In the genomic region with DNA sequence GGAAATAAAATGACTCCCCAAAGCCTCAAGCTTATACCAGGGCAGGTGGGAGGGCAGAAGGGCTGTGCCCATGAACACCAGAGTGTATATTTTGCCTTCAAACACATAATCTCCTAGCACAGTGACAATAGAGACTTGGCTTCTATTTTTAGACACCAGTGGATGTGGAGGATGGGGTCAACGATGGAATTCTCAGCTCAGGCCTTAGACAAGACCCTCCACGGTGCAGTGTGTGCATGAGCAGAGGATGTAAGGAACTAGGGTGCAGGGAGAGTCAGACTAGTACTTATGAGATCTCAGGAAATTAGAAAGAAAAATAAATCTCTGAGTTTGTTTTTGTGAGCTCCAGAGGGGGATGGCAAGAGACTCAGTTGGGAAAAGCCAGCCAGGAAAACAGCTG, we compare ENCODE assay signal across 23 cellular contexts.
DNase-seq lines count a peak whose midpoint lies in the region; ATAC-seq and TF ChIP-seq lines count a peak whose summit lies in the region.
"Had no signal": no experiment of that assay in that cellular context is flagged by ENCODE, and none has a peak within 500 bp of the region (broad histone marks: within the 10 kb centered on the region; RNA-seq: fewer than 3 reads in every experiment).

No MANE protein-coding gene starts in this region.

- no peak for TF ChIP-seq POLR2A in right lobe of liver (IDR thresholded peaks at IDR 0.05)

- H3K36me3 Mint-ChIP-seq in nephron (ENCODE audit: low read depth), result no peaks in the 10 kb centered on the region

- DNase-seq in Right ventricle myocardium superior, result no peak
- no peak for DNase-seq in right atrium auricular region (ENCODE audit: low spot score)
- DNase-seq in SJSA1 (ENCODE audit: low read depth in 1 of 2, low spot score in 2 of 2), result peak; percentile 52 to 65
- no peak for DNase-seq in epithelial cell of prostate (ENCODE audit: low read depth, low spot score)
- no peak for DNase-seq in SKM-1 (lab: John Stamatoyannopoulos, UW; ENCODE audit: unreplicated experiment)
- no peak for DNase-seq in right lobe of liver
- DNase-seq: 8988T; ACHN; BE2C; CD4-positive, alpha-beta T cell; COR-L47; DMS53; KBM-7; NCI-H1105; NCI-H146; NCI-H1930; NCI-H2107; SIG-M5 had no signal

- H3K9me3 Mint-ChIP-seq in nephron, result peaks cover 3% of the 10 kb centered on the region
- H3K9me3 Mint-ChIP-seq: CD4-positive, alpha-beta T cell had no signal

- ATAC-seq in Right ventricle myocardium superior (ENCODE audit: poor library complexity), result peak; percentile 41
- ATAC-seq in HG02938 (IDR thresholded peaks at IDR 0.05; ENCODE audit: unreplicated experiment), result no peak
- ATAC-seq in right lobe of liver, result no peak
- ATAC-seq: Panc1, SK-N-SH treated with all-trans-retinoic acid at 6 μM for 48 hours had no signal

- intact Hi-C loops in Right ventricle myocardium superior (cut with DNase I), result no loop called here
- intact Hi-C loops in right lobe of liver (cut with DNase I), result no loop called here

- H3K4me1 Mint-ChIP-seq in nephron, result peaks cover 51% of the 10 kb centered on the region

- H3K27ac ChIP-seq in right atrium auricular region (no peak overlapping the region), SJSA1 (no peak overlapping the region), epithelial cell of prostate (peak overlapping the region; percentile 61), right lobe of liver (no peak overlapping the region)
- H3K27ac ChIP-seq: RWPE1 had no signal

- H3K9me3 ChIP-seq in right atrium auricular region (no peaks in the 10 kb centered on the region), SJSA1 (replicated peaks) (no peaks in the 10 kb centered on the region), right lobe of liver (no peaks in the 10 kb centered on the region)
- H3K9me3 ChIP-seq: BE2C had no signal

- no peak overlapping the region for H3K4me3 Mint-ChIP-seq in nephron
- H3K4me3 Mint-ChIP-seq: CD4-positive, alpha-beta T cell had no signal

- peaks cover 56% of the 10 kb centered on the region for H3K27me3 Mint-ChIP-seq in nephron (ENCODE audit: low read depth)
- H3K27me3 Mint-ChIP-seq: CD4-positive, alpha-beta T cell had no signal

- H3K4me3 ChIP-seq in right atrium auricular region (no peak overlapping the region), SJSA1 (no peak overlapping the region), right lobe of liver (no peak overlapping the region)

- peak overlapping the region; percentile 3 to 39 (median 8) for H3K27ac Mint-ChIP-seq in nephron
- H3K27ac Mint-ChIP-seq: CD4-positive, alpha-beta T cell had no signal

- H3K4me1 ChIP-seq in right atrium auricular region, result peaks cover 0 to 21% of the 10 kb centered on the region in 2 donors
- peaks cover 40% of the 10 kb centered on the region for H3K4me1 ChIP-seq in SJSA1 (replicated peaks)
- no peaks in the 10 kb centered on the region for H3K4me1 ChIP-seq in right lobe of liver
- H3K4me1 ChIP-seq: BE2C had no signal

- H3K36me3 ChIP-seq in right atrium auricular region, result no peaks in the 10 kb centered on the region
- no peaks in the 10 kb centered on the region for H3K36me3 ChIP-seq in SJSA1
- H3K36me3 ChIP-seq in right lobe of liver, result no peaks in the 10 kb centered on the region
- H3K36me3 ChIP-seq: BE2C had no signal

- TF ChIP-seq CTCF in right atrium auricular region (IDR thresholded peaks at IDR 0.05), result no peak
- no peak for TF ChIP-seq CTCF in nephron (IDR thresholded peaks at IDR 0.05; ENCODE audit: unreplicated experiment in 3 of 3)
- no peak for TF ChIP-seq CTCF in right lobe of liver (IDR thresholded peaks at IDR 0.05)

- H3K27me3 ChIP-seq in right atrium auricular region (no peaks in the 10 kb centered on the region), SJSA1 (replicated peaks) (no peaks in the 10 kb centered on the region), right lobe of liver (no peaks in the 10 kb centered on the region)
- H3K27me3 ChIP-seq: BE2C had no signal

- 50% methylated on average over 2 of the region's 2 CpGs for WGBS in right lobe of liver (ENCODE audit: insufficient coverage, low coverage, low lambda C conversion rate, missing lambda C conversion rate)

Comparison
In these comparisons a context has a peak if more than half of its experiments do, and no peak if none do; other contexts are left out.
1. DNase-seq: peak in SJSA1 (2 of 2); none in Right ventricle myocardium superior (single experiment), right atrium auricular region (single experiment), epithelial cell of prostate (single experiment), SKM-1 (single experiment) and right lobe of liver (0 of 3).